9 cellular contexts compared by ENCODE assay signal in the genomic region with DNA sequence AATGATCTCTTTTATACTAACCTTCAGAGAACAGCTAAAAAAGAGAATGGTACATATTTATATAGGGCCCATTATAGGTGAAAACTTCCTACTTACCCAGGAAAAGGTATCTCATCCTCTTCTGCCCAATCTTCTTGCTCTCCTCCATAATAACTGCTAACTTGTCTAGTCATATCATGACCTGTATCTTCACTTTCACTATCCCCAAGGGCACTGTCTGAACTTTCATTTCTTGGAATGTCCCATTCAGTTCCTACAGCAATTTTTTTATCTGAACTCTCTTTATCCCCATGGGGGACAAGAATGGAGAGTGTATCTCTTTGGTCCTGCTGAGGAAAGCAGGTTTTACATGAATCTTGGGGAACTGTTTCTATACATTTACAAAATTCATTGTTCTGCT. TPM values are rescaled to one million over a fixed set of nuclear protein-coding genes. Genes with fewer than 3 reads are reported as not detected.
A peak's percentile ranks its signal among the peaks of the same experiment; 100 is the strongest.
DNase-seq lines count a peak whose midpoint lies in the region; ATAC-seq, FAIRE-seq and TF ChIP-seq lines count a peak whose summit lies in the region.
"Had no signal": no experiment of that assay in that cellular context is flagged by ENCODE, and none has a peak within 500 bp of the region (broad histone marks: within the 10 kb centered on the region; RNA-seq: fewer than 3 reads in every experiment).

No MANE protein-coding gene starts in this region.

- intact Hi-C loops in prostate gland (cut with DNase I): loop anchor here (5.0 kb wide), 1 partner anchor 34 kb away; a partner anchor contains a TSS

- H3K9me3 Mint-ChIP-seq in chondrocyte (ENCODE audit: low read depth): no peaks in the 10 kb centered on the region

- no peak for TF ChIP-seq POLR2A in prostate gland (IDR thresholded peaks at IDR 0.05)

- no peaks in the 10 kb centered on the region for H3K27me3 Mint-ChIP-seq in chondrocyte (ENCODE audit: low read depth)

- peak overlapping the region; percentile 58 for H3K27ac Mint-ChIP-seq in chondrocyte (ENCODE audit: unreplicated experiment)

- DNase-seq in chondrocyte (ENCODE audit: low spot score): no peak
- no peak for DNase-seq in prostate gland (ENCODE audit: low spot score)
- no peak for DNase-seq in small intestine
- DNase-seq in midbrain (lab: John Stamatoyannopoulos, UW): no peak
- no peak for DNase-seq in SW 1271 (lab: John Stamatoyannopoulos, UW)
- DNase-seq: stimulated activated CD4-positive, alpha-beta T cell treated with anti-CD3 and anti-CD28 coated beads, Interleukin-12 subunit alpha, Interleukin-12 subunit beta, amount 100 ng/mL, for 4 hours had no signal

- TF ChIP-seq CTCF in chondrocyte (IDR thresholded peaks at IDR 0.05) (no peak), prostate gland (IDR thresholded peaks at IDR 0.05) (no peak)

- H3K27ac ChIP-seq in prostate gland: peak overlapping the region; percentile 86 to 92
- peak overlapping the region in 1 of 2 donors; percentile 16 for H3K27ac ChIP-seq in small intestine (ENCODE audit: low read depth in 1 of 2, low read length in 1 of 2)

- ATAC-seq in GM18502 (IDR thresholded peaks at IDR 0.05; ENCODE audit: poor library complexity, unreplicated experiment) (peak; percentile 64), HG02798 (IDR thresholded peaks at IDR 0.05; ENCODE audit: poor library complexity, unreplicated experiment) (peak; percentile 53), GM19328 (IDR thresholded peaks at IDR 0.05; ENCODE audit: unreplicated experiment) (no peak)

- H3K36me3 ChIP-seq in prostate gland (peaks cover 0 to 1% of the 10 kb centered on the region in 2 donors), small intestine (ENCODE audit: control insufficient read depth in 2 of 2, insufficient read depth in 2 of 2, low read length in 2 of 2) (peaks cover 2 to 15% of the 10 kb centered on the region in 2 donors)

- peaks cover 23% of the 10 kb centered on the region for H3K36me3 Mint-ChIP-seq in chondrocyte (ENCODE audit: low read depth)

- H3K4me1 ChIP-seq in prostate gland (replicated peaks) (peaks cover 12% of the 10 kb centered on the region), small intestine (ENCODE audit: control insufficient read depth in 2 of 2, insufficient read depth in 1 of 2, low read depth in 1 of 2, low read length in 1 of 2) (peaks cover 0 to 3% of the 10 kb centered on the region in 2 donors)

- peaks cover 41% of the 10 kb centered on the region for H3K4me1 Mint-ChIP-seq in chondrocyte (ENCODE audit: low read depth)

- H3K4me3 ChIP-seq in prostate gland (no peak overlapping the region), small intestine (ENCODE audit: low read depth in 1 of 2, low read length in 2 of 2) (no peak overlapping the region)

- H3K9me3 ChIP-seq in prostate gland (no peaks in the 10 kb centered on the region), small intestine (ENCODE audit: control insufficient read depth, low read depth) (no peaks in the 10 kb centered on the region)

- H3K27me3 ChIP-seq in prostate gland (replicated peaks; ENCODE audit: insufficient read depth) (no peaks in the 10 kb centered on the region), small intestine (ENCODE audit: control insufficient read depth in 2 of 2, insufficient read depth in 2 of 2, low read length in 2 of 2) (no peaks in the 10 kb centered on the region)

- no peak for FAIRE-seq in small intestine (lab: Jason Lieb, UNC)

- no peak overlapping the region for H3K4me3 Mint-ChIP-seq in chondrocyte (ENCODE audit: unreplicated experiment)

RNA-seq across cellular contexts. Expression of a gene that starts 36.4 kb away (rescaled TPM):
- total RNA-seq in chondrocyte (12.1 to 18.9 TPM (median 13.6 TPM) in 3 replicates), prostate gland (10 to 100 TPM; 15.5 to 43.0 TPM)
- 1 to 10 TPM; 1.1 to 3.3 (median 1.3) TPM for polyA plus RNA-seq in small intestine
